Comparison of ENCODE assay signal across 8 cellular contexts in the genomic region with DNA sequence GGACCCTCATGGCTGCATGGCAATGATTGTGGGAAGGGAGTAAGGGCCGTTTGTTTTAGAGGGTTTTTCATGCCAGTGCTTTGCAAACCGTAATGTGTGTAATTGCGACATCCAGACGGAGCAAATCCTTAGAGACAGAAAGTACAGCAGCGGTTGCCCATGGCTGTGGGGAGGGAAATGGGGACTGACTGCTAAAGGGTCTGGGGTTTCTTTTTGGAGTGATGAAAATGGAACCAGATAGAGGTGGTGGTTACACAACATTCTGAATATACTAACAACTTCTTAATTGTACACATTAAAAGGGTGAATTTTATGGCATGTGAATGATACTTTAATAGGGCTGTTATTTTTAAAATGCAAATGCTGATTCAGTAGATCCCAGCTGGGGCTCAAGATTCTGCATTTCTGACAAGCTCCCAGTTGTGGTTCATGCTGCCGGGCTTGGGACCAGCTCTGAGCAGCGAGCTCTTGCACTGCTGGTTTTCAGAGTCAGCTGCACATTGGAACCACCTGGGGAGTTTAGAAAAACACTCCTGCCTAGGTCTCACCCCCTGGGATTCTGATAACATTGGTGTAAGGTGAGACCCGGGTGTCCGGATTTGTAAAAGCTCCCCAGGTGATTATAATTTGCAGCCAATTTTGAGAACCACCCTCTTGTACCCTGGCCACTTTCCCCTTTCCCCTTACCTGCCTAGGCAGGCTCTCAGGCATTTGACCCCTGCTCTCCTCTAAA. TPM values are rescaled to one million over a fixed set of nuclear protein-coding genes. Genes with fewer than 3 reads are reported as not detected.
DNase-seq lines count a peak whose midpoint lies in the region; ATAC-seq and TF ChIP-seq lines count a peak whose summit lies in the region.

No MANE protein-coding gene starts in this region.

- no peak overlapping the region for H4K8ac ChIP-seq in H9 (replicated peaks; ENCODE audit: insufficient read length, low read depth, low read length)

- H3K36me3 ChIP-seq in Karpas-422 (ENCODE audit: insufficient read depth, low read length) (no peaks in the 10 kb centered on the region), gastrocnemius medialis (no peaks in the 10 kb centered on the region)

- H3K27ac Mint-ChIP-seq in activated CD8-positive, alpha-beta T cell treated with anti-CD3 and anti-CD28 coated beads for 36 hours = peak overlapping the region; percentile 95
- H3K27ac Mint-ChIP-seq in H9 = peak overlapping the region in 1 of 3 experiments; percentile 67; a peak in 1 of 7 replicates

- no CpG with 5 or more reads among the region's 9 CpGs for WGBS in H9 (ENCODE audit: extremely low coverage, insufficient read length, low lambda C conversion rate)

- peak overlapping the region; percentile 59 for H3K4me2 ChIP-seq in Karpas-422 (ENCODE audit: low read depth, low read length, poor library complexity, severe bottlenecking)
- H3K4me2 ChIP-seq in H9 (ENCODE audit: insufficient read depth, insufficient read length, low read length) = no peak overlapping the region

- H3K4ac ChIP-seq in H9 (ENCODE audit: low read depth, low read length) = no peak overlapping the region

- H2BK15ac ChIP-seq in H9 (ENCODE audit: low read depth, low read length) = no peak overlapping the region

- no peaks in the 10 kb centered on the region for H3K27me3 ChIP-seq in Karpas-422 (ENCODE audit: low read length)
- no peaks in the 10 kb centered on the region for H3K27me3 ChIP-seq in gastrocnemius medialis
- H3K27me3 ChIP-seq in H9 (ENCODE audit: insufficient read depth, low read length) = no peaks in the 10 kb centered on the region; the same call in 1 of the 2 replicates

- no peak overlapping the region for H3K18ac ChIP-seq in H9 (ENCODE audit: insufficient read length, low read depth, low read length)

- H3K9me2 ChIP-seq in Karpas-422 (replicated peaks; ENCODE audit: insufficient read depth, low read length) = no peaks in the 10 kb centered on the region

- H4K91ac ChIP-seq in H9 (ENCODE audit: insufficient read length, low read depth, low read length) = no peak overlapping the region

- no peak overlapping the region for H2BK20ac ChIP-seq in H9 (ENCODE audit: low read depth, low read length, poor library complexity, severe bottlenecking)

- no peaks in the 10 kb centered on the region for H3K27me3 Mint-ChIP-seq in activated CD8-positive, alpha-beta T cell treated with anti-CD3 and anti-CD28 coated beads for 36 hours
- H3K27me3 Mint-ChIP-seq in H9 (ENCODE audit: low read depth) = peaks cover 13% of the 10 kb centered on the region

- CTCF ChIA-PET in activated CD8-positive, alpha-beta T cell treated with anti-CD3 and anti-CD28 coated beads for 36 hours (lab: Charles Lee) = interaction anchor here (0.9 to 3.9 kb wide), 3 partner anchors 20 to 100 kb away, joined by 3 to 58 read pairs (median 19); partner anchors contain the start of genes NCBP2L and TSC22D3

- H3K56ac ChIP-seq in H9 (ENCODE audit: insufficient read length, low read depth, low read length) = no peak overlapping the region

- no peak overlapping the region for H2AK5ac ChIP-seq in H9 (ENCODE audit: insufficient read length, low read length)

- H3K4me1 Mint-ChIP-seq in activated CD8-positive, alpha-beta T cell treated with anti-CD3 and anti-CD28 coated beads for 36 hours (ENCODE audit: low read depth) = peaks cover 52% of the 10 kb centered on the region
- peaks cover 0 to 39% of the 10 kb centered on the region in 2 experiments; a peak in 2 of 4 replicates for H3K4me1 Mint-ChIP-seq in H9

- H3K9me3 Mint-ChIP-seq in activated CD8-positive, alpha-beta T cell treated with anti-CD3 and anti-CD28 coated beads for 36 hours = no peaks in the 10 kb centered on the region
- peaks cover 0 to 64% of the 10 kb centered on the region in 2 experiments; a peak in 2 of 5 replicates for H3K9me3 Mint-ChIP-seq in H9

- no peak overlapping the region for H3T11ph ChIP-seq in H9 (ENCODE audit: low read length)

- H3K79me1 ChIP-seq in H9 (ENCODE audit: insufficient read depth, low read depth, low read length, poor library complexity, severe bottlenecking) = no peaks in the 10 kb centered on the region

- no peak for ATAC-seq in activated CD8-positive, alpha-beta T cell treated with anti-CD3 and anti-CD28 coated beads for 36 hours
- ATAC-seq in gastrocnemius medialis (peak; percentile 30 to 43), HG02588 (IDR thresholded peaks at IDR 0.05; ENCODE audit: unreplicated experiment) (no peak)

- H3K4me1 ChIP-seq in Karpas-422 (ENCODE audit: low read length) = peaks cover 75% of the 10 kb centered on the region
- H3K4me1 ChIP-seq in gastrocnemius medialis = peaks cover 18 to 24% of the 10 kb centered on the region in 2 donors
- H3K4me1 ChIP-seq in H9 (ENCODE audit: insufficient read depth, low read length) = no peaks in the 10 kb centered on the region; the same call in 1 of the 2 replicates

- intact Hi-C loops in activated CD8-positive, alpha-beta T cell treated with anti-CD3 and anti-CD28 coated beads for 36 hours (cut with micrococcal nuclease) = loop anchor here (2.0 kb wide), 1 partner anchor 35 kb away; no protein-coding TSS in a partner anchor
- intact Hi-C loops in gastrocnemius medialis (cut with DNase I; ENCODE audit: low total_unique reads) = loop anchor here (1.0 kb wide), 1 partner anchor 42 kb away; no protein-coding TSS in a partner anchor

- no peaks in the 10 kb centered on the region for H3K36me3 Mint-ChIP-seq in activated CD8-positive, alpha-beta T cell treated with anti-CD3 and anti-CD28 coated beads for 36 hours (ENCODE audit: low read depth)
- H3K36me3 Mint-ChIP-seq in H9 (ENCODE audit: insufficient read depth in 1 of 3, low read depth in 3 of 3) = no peaks in the 10 kb centered on the region

- peak in 1 of 2 donors; percentile 16 for TF ChIP-seq POLR2A in gastrocnemius medialis (IDR thresholded peaks at IDR 0.05)

- H3K9ac ChIP-seq in Karpas-422 (ENCODE audit: low read length) = peak overlapping the region; percentile 67
- H3K9ac ChIP-seq in H9 (ENCODE audit: extremely low read depth, insufficient read length, low read length) = no peak overlapping the region

- TF ChIP-seq CTCF in AG10803 (conservative IDR thresholded peaks at IDR 0.05; ENCODE audit: low read length) = no peak
- TF ChIP-seq CTCF in activated CD8-positive, alpha-beta T cell treated with anti-CD3 and anti-CD28 coated beads for 36 hours (IDR thresholded peaks at IDR 0.05) = no peak
- TF ChIP-seq CTCF in foreskin fibroblast (IDR thresholded peaks at IDR 0.05; ENCODE audit: low read depth, low read length) = no peak
- TF ChIP-seq CTCF in gastrocnemius medialis (IDR thresholded peaks at IDR 0.05 in 4 of 5, conservative IDR thresholded peaks at IDR 0.05 in 1 of 5) = no peak
- TF ChIP-seq CTCF in H9 (conservative IDR thresholded peaks at IDR 0.05) = no peak

- no peaks in the 10 kb centered on the region for H3K23me2 ChIP-seq in H9 (ENCODE audit: insufficient read length, low read depth, low read length, poor library complexity, severe bottlenecking)

- H3K4me3 Mint-ChIP-seq in activated CD8-positive, alpha-beta T cell treated with anti-CD3 and anti-CD28 coated beads for 36 hours = peak overlapping the region; percentile 83
- peak overlapping the region in 1 of 2 experiments; percentile 29; a peak in 2 of 5 replicates for H3K4me3 Mint-ChIP-seq in H9

- H3K14ac ChIP-seq in H9 (ENCODE audit: insufficient read depth, low read length) = no peak overlapping the region

- POLR2A ChIA-PET in activated CD8-positive, alpha-beta T cell treated with anti-CD3 and anti-CD28 coated beads for 36 hours (lab: Charles Lee) = interaction anchor here (0.8 to 8.6 kb wide), 2 partner anchors 39 to 99 kb away, joined by 5 to 184 read pairs; partner anchors contain the start of gene TSC22D3

- H3K4me3 ChIP-seq in AG10803 (ENCODE audit: low read length) (peak overlapping the region; percentile 67), Karpas-422 (ENCODE audit: low read length) (peak overlapping the region; percentile 41; the same call in 1 of the 2 replicates), foreskin fibroblast (ENCODE audit: low read depth in 1 of 2, low read length in 2 of 2) (peak overlapping the region; percentile 54 to 62), gastrocnemius medialis (peak overlapping the region; percentile 64 to 68 (median 67))

- H3K79me2 ChIP-seq in Karpas-422 (ENCODE audit: low read length) (no peaks in the 10 kb centered on the region), H9 (ENCODE audit: insufficient read depth, low read length) (no peaks in the 10 kb centered on the region)

- in situ Hi-C loops in gastrocnemius medialis (cut with MboI; ENCODE audit: low sequenced_read_pairs in 4 of 4) = loop anchor here in 2 of 4 donors (5.0 kb wide), 1 partner anchor 41 kb away; no protein-coding TSS in a partner anchor

- H2AFZ ChIP-seq in Karpas-422 (ENCODE audit: low read length) (no peak overlapping the region), H9 (ENCODE audit: low read length) (no peak overlapping the region)

- H3K9me3 ChIP-seq in Karpas-422 (ENCODE audit: low read length) (no peaks in the 10 kb centered on the region), gastrocnemius medialis (no peaks in the 10 kb centered on the region), H9 (ENCODE audit: control insufficient read depth, low read depth, low read length) (no peaks in the 10 kb centered on the region)

- no peaks in the 10 kb centered on the region for H4K20me1 ChIP-seq in Karpas-422 (ENCODE audit: insufficient read depth, low read depth, low read length)
- H4K20me1 ChIP-seq in H9 (ENCODE audit: control insufficient read depth, insufficient read depth, insufficient read length) = no peaks in the 10 kb centered on the region

- H3K27ac ChIP-seq in Karpas-422 (ENCODE audit: low read length) = peak overlapping the region; percentile 93
- H3K27ac ChIP-seq in gastrocnemius medialis = peak overlapping the region; percentile 89 to 94 (median 92)
- no peak overlapping the region for H3K27ac ChIP-seq in H9 (ENCODE audit: insufficient read length, low read depth, low read length)

- no peak overlapping the region for H2BK5ac ChIP-seq in H9 (ENCODE audit: insufficient read length, low read length)

- DNase-seq in AG10803 (ENCODE audit: low read depth) = peak; percentile 50
- peak; percentile 94 for DNase-seq in Karpas-422
- DNase-seq in activated CD8-positive, alpha-beta T cell treated with anti-CD3 and anti-CD28 coated beads for 36 hours = no peak
- peak in 1 of 2 donors; percentile 70 for DNase-seq in foreskin fibroblast
- peak; percentile 48 to 56 for DNase-seq in gastrocnemius medialis
- DNase-seq in H9 = no peak
- no peak for DNase-seq in NCI-H1930 (lab: John Stamatoyannopoulos, UW)

- no peak overlapping the region for H2BK120ac ChIP-seq in H9 (ENCODE audit: low read depth, low read length, poor library complexity, severe bottlenecking)

- H2BK12ac ChIP-seq in H9 (ENCODE audit: insufficient read length, low read depth, low read length) = no peak overlapping the region

- H4K5ac ChIP-seq in H9 (ENCODE audit: insufficient read length, low read depth, low read length) = no peak overlapping the region

- no peak overlapping the region for H3K23ac ChIP-seq in H9 (ENCODE audit: insufficient read length, low read depth, low read length)

RNA-seq across cellular contexts. Expression of gene PRPS1, which starts 47.7 kb away (rescaled TPM):
- 50.7 and 69.7 TPM in 2 replicates for total RNA-seq in Karpas-422 (2014; rRNA removed; shearing (Covaris generic); ENCODE audit: low replicate concordance)
- total RNA-seq in activated CD8-positive, alpha-beta T cell treated with anti-CD3 and anti-CD28 coated beads for 36 hours = 100 to 1,000 TPM; 122 to 131 TPM
- 10 to 100 TPM; 19.6 to 46.0 (median 30.9) TPM for total RNA-seq in gastrocnemius medialis
- 90.5 and 91.3 TPM in 2 replicates for total RNA-seq in H9 (2021)

Comparison
In these comparisons a context has a peak if more than half of its experiments do, and no peak if none do; other contexts are left out.
1. DNase-seq: peak in AG10803 (single experiment), Karpas-422 (single experiment) and gastrocnemius medialis (2 of 2); none in activated CD8-positive, alpha-beta T cell treated with anti-CD3 and anti-CD28 coated beads for 36 hours (single experiment), H9 (single experiment) and NCI-H1930 (0 of 2).
2. ATAC-seq: peak in gastrocnemius medialis (2 of 2); none in activated CD8-positive, alpha-beta T cell treated with anti-CD3 and anti-CD28 coated beads for 36 hours (single experiment) and HG02588 (single experiment).
3. Peak in every context shown above with its lines, with median percentiles within 50 percentile points of each other: H3K4me3 ChIP-seq.